In the genomic region with DNA sequence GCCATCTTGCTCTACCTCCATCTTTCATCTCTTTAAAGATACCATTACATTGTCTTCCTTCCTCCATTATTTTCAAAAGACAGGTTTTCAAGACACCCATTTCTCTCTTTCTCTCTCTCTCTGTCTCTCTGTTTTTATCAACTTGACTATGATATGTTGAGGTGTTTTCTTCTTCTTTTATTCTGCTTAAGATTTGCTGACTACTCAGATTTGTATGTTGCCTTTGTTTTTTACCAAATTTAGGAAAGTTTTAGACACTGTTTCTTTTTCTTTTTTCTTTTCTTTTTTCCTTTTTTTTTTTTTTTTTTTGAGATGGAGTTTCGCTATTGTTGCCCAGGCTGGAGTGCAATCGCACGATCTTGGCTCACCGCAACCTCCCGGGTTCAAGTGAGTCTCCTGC, we compare ENCODE assay signal across 5 cellular contexts.
"Had no signal": no experiment of that assay in that cellular context is flagged by ENCODE, and none has a peak within 500 bp of the region (broad histone marks: within the 10 kb centered on the region; RNA-seq: fewer than 3 reads in every experiment).

No MANE protein-coding gene starts in this region.

- DNase-seq: KBM-7, KG1 had no signal

- H3K4me2 ChIP-seq: KMS-11 had no signal

- FAIRE-seq: HTR-8/SVneo had no signal

- H3K27ac ChIP-seq: HL-60, KMS-11 had no signal

- H3K9ac ChIP-seq: KMS-11 had no signal
